ENCODE assay signal across 9 cellular contexts in the genomic region with DNA sequence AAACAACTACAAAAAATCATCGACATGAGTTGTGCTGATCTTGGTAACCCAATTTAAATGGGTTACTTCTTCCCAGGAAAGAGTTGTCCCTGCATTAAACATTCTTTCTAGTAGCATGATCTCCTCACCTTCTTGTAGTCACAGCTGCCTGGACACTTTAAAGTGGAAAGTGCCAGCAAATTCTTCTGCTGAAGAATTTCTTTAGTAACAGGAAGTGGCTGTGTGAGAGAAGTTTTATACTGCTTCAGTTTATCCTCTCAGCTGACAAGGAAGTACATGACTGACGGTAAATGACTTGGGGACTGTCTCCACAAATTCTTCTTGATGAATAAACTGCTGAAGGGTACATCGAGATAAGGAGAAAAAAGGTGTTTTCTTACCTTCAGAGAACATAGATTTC. TPM values are rescaled to one million over a fixed set of nuclear protein-coding genes. Genes with fewer than 3 reads are reported as not detected.
DNase-seq lines count a peak whose midpoint lies in the region; ATAC-seq, FAIRE-seq and TF ChIP-seq lines count a peak whose summit lies in the region.
"Had no signal": no experiment of that assay in that cellular context is flagged by ENCODE, and none has a peak within 500 bp of the region (broad histone marks: within the 10 kb centered on the region; RNA-seq: fewer than 3 reads in every experiment).

No MANE protein-coding gene starts in this region.

- TF ChIP-seq RAD21 in K562 (CRISPR knock-in tag; conservative IDR thresholded peaks at IDR 0.05 in 1 of 2, IDR thresholded peaks at IDR 0.05 in 1 of 2) = no peak

- H2AFZ ChIP-seq in DND-41 (ENCODE audit: low read depth, low read length) (peak overlapping the region; percentile 71), Loucy (ENCODE audit: low read length) (peak overlapping the region; percentile 79), K562 (ENCODE audit: low read depth, low read length) (0 out of 2 replicates have a peak overlapping the region, but pooled peaks have one; percentile 28)

- peak; percentile 59 for DNase-seq in DND-41
- DNase-seq in K562 (ENCODE audit: extremely low read depth in 1 of 4, low spot score in 3 of 4) = no peak
- no peak for DNase-seq in natural killer cell
- no peak for DNase-seq in stimulated activated naive CD4-positive, alpha-beta T cell treated with Interleukin-2 at 50 U/mL for 16 hours (lab: John Stamatoyannopoulos, UW)
- no peak for DNase-seq in GM19240 (ENCODE audit: insufficient read length, low spot score)
- DNase-seq in foreskin melanocyte = no peak
- DNase-seq in SHP77 treated with DMSO at 0.1 percent for 48 hours (lab: John Stamatoyannopoulos, UW) = no peak

- H3K27me3 ChIP-seq in DND-41 (ENCODE audit: insufficient read depth, low read length, poor library complexity) (no peaks in the 10 kb centered on the region), Loucy (ENCODE audit: insufficient read depth, low read length, poor library complexity, severe bottlenecking) (no peaks in the 10 kb centered on the region), K562 (ENCODE audit: control insufficient read depth in 2 of 2, insufficient read depth in 2 of 2, low read length in 2 of 2) (no peaks in the 10 kb centered on the region)

- H3K36me3 Mint-ChIP-seq in natural killer cell = no peaks in the 10 kb centered on the region

- peak overlapping the region; percentile 77 to 95 for H3K27ac Mint-ChIP-seq in natural killer cell

- no peak for TF ChIP-seq POLR2A in K562 (conservative IDR thresholded peaks at IDR 0.05)

- H3K79me2 ChIP-seq in DND-41 (ENCODE audit: insufficient read depth, low read length) (no peaks in the 10 kb centered on the region), Loucy (ENCODE audit: insufficient read depth, low read length) (no peaks in the 10 kb centered on the region), K562 (ENCODE audit: control insufficient read depth, insufficient read depth, low read length) (no peaks in the 10 kb centered on the region)

- intact Hi-C loops in K562 (cut with micrococcal nuclease) (no loop called here), natural killer cell (cut with micrococcal nuclease) (loop anchor here (10.0 kb wide), 1 partner anchor 1107 kb away; no protein-coding TSS in a partner anchor)

- TF ChIP-seq CTCF in DND-41 (IDR thresholded peaks at IDR 0.05; ENCODE audit: borderline replicate concordance, extremely low read depth, low read length, poor library complexity, severe bottlenecking) (no peak), Loucy (conservative IDR thresholded peaks at IDR 0.05; ENCODE audit: low read length) (no peak), K562 (IDR thresholded peaks at IDR 0.05 in 2 of 3, conservative IDR thresholded peaks at IDR 0.05 in 1 of 3; ENCODE audit: insufficient read depth in 2 of 3, low read depth in 1 of 3, low read length in 3 of 3) (no peak), natural killer cell (IDR thresholded peaks at IDR 0.05) (no peak)

- CTCF ChIA-PET in K562 (lab: Yijun Ruan, JAX; ENCODE audit: low intra/inter-chr PET ratio) = no interaction called here

- peak overlapping the region; percentile 55 for H3K9ac ChIP-seq in DND-41 (ENCODE audit: low read depth, low read length)
- peak overlapping the region; percentile 64 for H3K9ac ChIP-seq in Loucy (ENCODE audit: low read depth, low read length, poor library complexity, severe bottlenecking)
- no peak overlapping the region for H3K9ac ChIP-seq in K562 (ENCODE audit: insufficient read depth in 1 of 2, low read depth in 2 of 2, low read length in 2 of 2)

- POLR2A ChIA-PET in K562 (lab: Yijun Ruan, JAX) = no interaction called here

- no peaks in the 10 kb centered on the region for H3K36me3 ChIP-seq in DND-41 (ENCODE audit: insufficient read depth, low read length)
- no peaks in the 10 kb centered on the region for H3K36me3 ChIP-seq in Loucy (ENCODE audit: insufficient read depth, low read length)
- H3K36me3 ChIP-seq in K562 (ENCODE audit: control insufficient read depth, insufficient read depth, low read length) = no peaks in the 10 kb centered on the region

- H3K9me3 Mint-ChIP-seq in natural killer cell = no peaks in the 10 kb centered on the region

- BruUV-seq in K562 (replicated peaks; lab: Mats Ljungman, UMichigan) = no TSS peak

- H3K4me3 Mint-ChIP-seq in natural killer cell = peak overlapping the region; percentile 88

- no peak for TF ChIP-seq EP300 in K562 (IDR thresholded peaks at IDR 0.05; ENCODE audit: low read length)

- peaks cover 42 to 56% of the 10 kb centered on the region in 2 donors for H3K4me1 Mint-ChIP-seq in natural killer cell

- ATAC-seq in DND-41 (ENCODE audit: insufficient read depth, low read depth) (peak; percentile 93), K562 (no peak), natural killer cell (peak; percentile 73 to 83 (median 74))

- peaks cover 6 to 7% of the 10 kb centered on the region in 2 donors for H3K27me3 Mint-ChIP-seq in natural killer cell (ENCODE audit: low read depth in 2 of 2)

- H3K27ac ChIP-seq in DND-41 (ENCODE audit: low read length) = peak overlapping the region; percentile 95
- no peak overlapping the region for H3K27ac ChIP-seq in K562 (ENCODE audit: extremely low read depth, low read depth, low read length)

- WGBS in K562 (ENCODE audit: insufficient coverage, low coverage, missing lambda C conversion rate) = 0% methylated on average over 3 of the region's 3 CpGs

- no peaks in the 10 kb centered on the region for H3F3A ChIP-seq in Loucy (ENCODE audit: low read depth)

- H3K4me3 ChIP-seq in DND-41 (ENCODE audit: low read depth in 1 of 2, low read length in 2 of 2) = peak overlapping the region; percentile 18 to 53; a peak in 3 of 4 replicates
- peak overlapping the region; percentile 57 for H3K4me3 ChIP-seq in Loucy (ENCODE audit: low read length, poor library complexity, severe bottlenecking)
- H3K4me3 ChIP-seq in K562 = no peak overlapping the region

- in situ Hi-C loops in K562 (cut with MboI) = no loop called here

- H3K4me2 ChIP-seq in DND-41 (ENCODE audit: insufficient read depth, low read length) = peak overlapping the region; percentile 75
- peak overlapping the region; percentile 76 for H3K4me2 ChIP-seq in Loucy (ENCODE audit: low read depth, low read length, poor library complexity, severe bottlenecking)
- no peak overlapping the region for H3K4me2 ChIP-seq in K562 (ENCODE audit: insufficient read depth, low read length)

- H3K4me1 ChIP-seq in DND-41 (ENCODE audit: insufficient read depth, low read length) (peaks cover 41% of the 10 kb centered on the region), Loucy (ENCODE audit: insufficient read depth, low read length, poor library complexity, severe bottlenecking) (peaks cover 21% of the 10 kb centered on the region), K562 (replicated peaks in 1 of 2; ENCODE audit: control insufficient read depth in 2 of 2, insufficient read depth in 2 of 2, low read length in 2 of 2) (no peaks in the 10 kb centered on the region; a peak in 1 of 5 replicates)

- no peak for FAIRE-seq in K562 (lab: Jason Lieb, UNC)
- FAIRE-seq: endometrium had no signal

- H3K9me2 ChIP-seq in Loucy (replicated peaks; ENCODE audit: low read depth, low read length) = no peaks in the 10 kb centered on the region

- H3K9me1 ChIP-seq in K562 (ENCODE audit: control insufficient read depth, insufficient read depth, low read length) = no peaks in the 10 kb centered on the region

- H3K9me3 ChIP-seq in DND-41 (ENCODE audit: insufficient read depth, low read length, severe bottlenecking) (no peaks in the 10 kb centered on the region), Loucy (ENCODE audit: insufficient read depth, low read depth, low read length) (no peaks in the 10 kb centered on the region), K562 (replicated peaks; ENCODE audit: control insufficient read depth, insufficient read depth, low read depth, low read length) (no peaks in the 10 kb centered on the region)

- H4K20me1 ChIP-seq in DND-41 (ENCODE audit: insufficient read depth, low read length) (no peaks in the 10 kb centered on the region), Loucy (ENCODE audit: insufficient read depth, low read length, poor library complexity, severe bottlenecking) (no peaks in the 10 kb centered on the region), K562 (replicated peaks; ENCODE audit: control insufficient read depth, insufficient read depth, low read length) (no peaks in the 10 kb centered on the region)

TF ChIP-seq in K562, 482 proteins besides CTCF, POLR2A, EP300 and RAD21:
- TF ChIP-seq NFE2 (IDR thresholded peaks at IDR 0.05; ENCODE audit: low read depth) (no peak), GABPA (tag; conservative IDR thresholded peaks at IDR 0.05; ENCODE audit: low read depth) (0 out of 2 replicates have a peak, but pooled peaks have one; percentile 17), ZFP1 (CRISPR knock-in tag; IDR thresholded peaks at IDR 0.05) (0 out of 2 replicates have a peak, but pooled peaks have one; percentile 20), TGIF2 (CRISPR knock-in tag; IDR thresholded peaks at IDR 0.05) (no peak), CBX1 (IDR thresholded peaks at IDR 0.05; ENCODE audit: low read depth) (no peak)
TF ChIP-seq in K562: peak in this region for 2.

RNA-seq across cellular contexts. Expression of a gene that starts 18.2 kb away (rescaled TPM):
- total RNA-seq in K562 (2011; cell fraction: chromatin; rRNA removed; ENCODE audit: low replicate concordance) = not detected in 2 replicates
- not detected in 2 replicates for total RNA-seq in K562 (2011; cell fraction: nucleolus; rRNA removed)
- total RNA-seq in K562 (2011; cell fraction: nucleoplasm; rRNA removed) = not detected in 2 replicates
- total RNA-seq in K562 (2014; rRNA removed) (0.14 TPM in 1 of 2 replicates, not detected in the other), K562 (2014; rRNA removed; fragmentation: Illumina TruSeq; extraction: Trizol) (not detected in 2 replicates), K562 (2015; rRNA removed; fragmentation: Illumina TruSeq; extraction: Trizol) (not detected in 2 replicates), K562 (2021) (not detected in 2 replicates), natural killer cell (1 to 10 TPM in 1 of 3 donors, under 1 TPM in 2; 0.45 to 2.5 (median 0.64) TPM)
- polyA plus RNA-seq in K562 (2011; rRNA removed) (not detected in 2 replicates), K562 (2014; fragmentation: Illumina TruSeq; extraction: Trizol) (not detected in 2 replicates), K562 (2014; fragmentation: Nextera tagmentation; extraction: Ambion mirVana) (not detected), K562 (2014; rRNA removed) (not detected in 2 replicates)
- polyA plus RNA-seq in K562 (2011; cell fraction: cytosol; rRNA removed) = not detected in 2 replicates
- not detected in 2 replicates for polyA plus RNA-seq in K562 (2011; cell fraction: nucleus; rRNA removed)
- polyA plus RNA-seq in K562 (2012) = not detected in 2 replicates
- polyA minus RNA-seq in K562 (2011; rRNA and poly(A)+ RNA removed) = not detected in 2 replicates
- not detected in 2 replicates for polyA minus RNA-seq in K562 (2011; cell fraction: cytosol; rRNA and poly(A)+ RNA removed)
- not detected in 2 replicates for polyA minus RNA-seq in K562 (2011; cell fraction: nucleus; rRNA and poly(A)+ RNA removed)

Comparison
In these comparisons a context has a peak if more than half of its experiments do, and no peak if none do; other contexts are left out.
1. H2AFZ ChIP-seq: peak in every context shown above with its lines; median percentile 79 in Loucy; 71 in DND-41; 28 in K562.
2. H3K9ac ChIP-seq: peak in DND-41 (single experiment) and Loucy (single experiment); none in K562 (0 of 2).